ENCODE assay signal across 14 cellular contexts in genomic region chr20:32559753-32560380, GRCh38. TPM values are rescaled to one million over a fixed set of nuclear protein-coding genes. Genes with fewer than 3 reads are reported as not detected.
DNase-seq lines count a peak whose midpoint lies in the region; ATAC-seq lines count a peak whose summit lies in the region.
"Had no signal": no experiment of that assay in that cellular context is flagged by ENCODE, and none has a peak within 500 bp of the region (broad histone marks: within the 10 kb centered on the region; RNA-seq: fewer than 3 reads in every experiment).

No MANE protein-coding gene starts in this region.

- H3K9me3 Mint-ChIP-seq in activated naive CD8-positive, alpha-beta T cell (ENCODE audit: low read depth) = no peaks in the 10 kb centered on the region

- H3K36me3 ChIP-seq in mesendoderm (ENCODE audit: control insufficient read depth, insufficient read depth, low read length) = no peaks in the 10 kb centered on the region
- H3K36me3 ChIP-seq: gastroesophageal sphincter, ovary had no signal

- no peaks in the 10 kb centered on the region for H3K27me3 Mint-ChIP-seq in activated naive CD8-positive, alpha-beta T cell

- no peak overlapping the region for H3K4me2 ChIP-seq in mesendoderm (ENCODE audit: low read length)

- H3K4me1 ChIP-seq in mesendoderm (ENCODE audit: control insufficient read depth, low read depth, low read length) = no peaks in the 10 kb centered on the region
- H3K4me1 ChIP-seq: gastroesophageal sphincter had no signal

- no CpG with 5 or more reads among the region's 21 CpGs for WGBS in mesendoderm (ENCODE audit: extremely low coverage, insufficient coverage, low lambda C conversion rate)

- H2AK5ac ChIP-seq in mesendoderm (ENCODE audit: low read length) = peak overlapping the region; percentile 36

- H3K4me3 Mint-ChIP-seq in activated naive CD8-positive, alpha-beta T cell = no peak overlapping the region

- no peak overlapping the region for H2BK120ac ChIP-seq in mesendoderm (ENCODE audit: low read depth, low read length)

- DNase-seq in A172 (ENCODE audit: low spot score) (peak; percentile 81), DMS79 treated with DMSO at 0.1 percent for 48 hours (lab: John Stamatoyannopoulos, UW) (peak; percentile 22), mesendoderm (no peak), HT-29 (ENCODE audit: low spot score) (no peak), T-helper 2 cell (no peak), germinal center (ENCODE audit: low spot score) (no peak)
- DNase-seq: activated CD4-positive, alpha-beta T cell treated with anti-CD3 and anti-CD28 coated beads, Interleukin-2, amount 50 U/mL, for 48 hours; left colon; MV-4-11; ovary had no signal

- no peak overlapping the region for H3K4ac ChIP-seq in mesendoderm (ENCODE audit: low read depth, low read length)

- H2BK15ac ChIP-seq in mesendoderm (replicated peaks; ENCODE audit: low read depth) = no peak overlapping the region

- no peak overlapping the region for H4K8ac ChIP-seq in mesendoderm (ENCODE audit: low read depth, low read length)

- peaks cover 60% of the 10 kb centered on the region for H3K4me1 Mint-ChIP-seq in activated naive CD8-positive, alpha-beta T cell (ENCODE audit: low read depth)

- H3K79me2 ChIP-seq in mesendoderm (ENCODE audit: control insufficient read depth, insufficient read depth, low read length) = no peaks in the 10 kb centered on the region

- H3K56ac ChIP-seq in mesendoderm (ENCODE audit: low read length) = no peak overlapping the region

- H3K27ac ChIP-seq in mesendoderm (ENCODE audit: low read depth, low read length) = no peak overlapping the region
- H3K27ac ChIP-seq: gastroesophageal sphincter, HL-60, ovary had no signal

- ATAC-seq in GM21717 (IDR thresholded peaks at IDR 0.05; ENCODE audit: unreplicated experiment) = no peak
- ATAC-seq: gastroesophageal sphincter, left colon had no signal

- H3K36me3 Mint-ChIP-seq in activated naive CD8-positive, alpha-beta T cell = no peaks in the 10 kb centered on the region

- H3K9ac ChIP-seq in mesendoderm (ENCODE audit: low read length) = no peak overlapping the region

- no peak overlapping the region for H4K5ac ChIP-seq in mesendoderm (ENCODE audit: low read length)

- no peaks in the 10 kb centered on the region for H3K27me3 ChIP-seq in mesendoderm (ENCODE audit: insufficient read depth, low read length, poor library complexity)
- H3K27me3 ChIP-seq: ovary had no signal

- no peaks in the 10 kb centered on the region for H3K79me1 ChIP-seq in mesendoderm (ENCODE audit: low read length)

- no peak overlapping the region for H3K18ac ChIP-seq in mesendoderm (ENCODE audit: low read length)

- peak overlapping the region; percentile 84 for H3K27ac Mint-ChIP-seq in activated naive CD8-positive, alpha-beta T cell

- H2BK5ac ChIP-seq in mesendoderm (ENCODE audit: low read length) = no peak overlapping the region

- no peak overlapping the region for H3K23ac ChIP-seq in mesendoderm (ENCODE audit: low read length)

- H3K4me3 ChIP-seq in mesendoderm (ENCODE audit: low read length) = no peak overlapping the region
- H3K4me3 ChIP-seq: gastroesophageal sphincter, ovary had no signal

RNA-seq across cellular contexts. Expression of gene NOL4L, which starts 25.3 kb away (rescaled TPM):
- 17.8 and 34.3 TPM in 2 replicates for total RNA-seq in A172 (2014; rRNA removed; shearing (Covaris generic))
- 9.5 TPM for polyA plus RNA-seq in mesendoderm (2013, experiment 1 of 2)
- 9.0 TPM for polyA plus RNA-seq in mesendoderm (2013, experiment 2 of 2)
- total RNA-seq in HT-29 (2014; rRNA removed; shearing (Covaris generic)) = 41.8 and 42.9 TPM in 2 replicates

Comparison
In these comparisons a context has a peak if more than half of its experiments do, and no peak if none do; other contexts are left out.
1. DNase-seq: peak in A172 (single experiment) and DMS79 treated with DMSO at 0.1 percent for 48 hours (single experiment); none in mesendoderm (single experiment), HT-29 (single experiment), T-helper 2 cell (0 of 5) and germinal center (single experiment).